ENCODE assay signal across 12 cellular contexts in the genomic region with DNA sequence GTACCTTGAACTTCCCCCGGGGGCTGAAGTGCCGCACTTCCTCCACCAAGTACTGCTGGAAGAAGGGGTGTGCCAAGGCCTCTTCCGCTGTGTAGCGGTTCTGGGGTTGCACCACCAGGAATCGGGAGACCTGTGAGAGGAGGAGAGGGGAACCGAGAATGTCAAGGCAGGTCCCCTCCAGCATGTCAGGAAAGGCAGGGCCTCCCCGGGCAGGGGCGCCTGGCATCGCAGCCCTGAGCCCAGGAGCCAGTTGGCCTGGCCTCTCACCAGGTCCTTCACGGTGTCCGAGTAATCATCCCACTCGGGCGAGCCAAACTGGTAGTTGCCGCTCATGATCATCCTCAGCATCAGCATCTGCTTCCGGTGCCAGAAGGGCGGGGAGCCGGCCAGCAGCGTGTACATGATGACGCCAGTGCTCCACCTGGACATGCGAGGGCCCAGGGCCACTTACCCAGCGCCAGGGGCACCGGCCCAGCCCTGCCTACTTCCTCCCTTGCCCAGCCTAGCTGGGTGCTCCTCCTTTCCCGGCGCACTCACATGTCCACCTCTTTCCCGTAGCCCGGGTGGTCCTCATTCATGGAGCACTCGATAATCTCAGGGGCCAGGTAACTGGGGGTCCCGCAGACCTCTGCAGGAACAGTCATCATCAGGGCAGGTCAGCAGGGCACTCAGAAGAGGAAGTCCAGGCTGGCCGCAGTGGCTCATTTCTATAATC.
"Had no signal": no experiment of that assay in that cellular context is flagged by ENCODE, and none has a peak within 500 bp of the region (broad histone marks: within the 10 kb centered on the region; RNA-seq: fewer than 3 reads in every experiment).

No MANE protein-coding gene starts in this region.

- H3K4me1 Mint-ChIP-seq: activated CD4-positive, alpha-beta T cell treated with anti-CD3 and anti-CD28 coated beads, Interleukin-2, amount 10 ng/mL, durations not matched to agents 7 days and 5 days; mesothelial cell of epicardium had no signal

- H3K4me1 ChIP-seq: foreskin keratinocyte had no signal

- H3K4me3 ChIP-seq: coronary artery, lung, upper lobe of left lung had no signal

- H3K27ac Mint-ChIP-seq: activated CD4-positive, alpha-beta T cell treated with anti-CD3 and anti-CD28 coated beads, Interleukin-2, amount 10 ng/mL, durations not matched to agents 7 days and 5 days; mesothelial cell of epicardium had no signal

- H3K9me3 ChIP-seq: upper lobe of left lung had no signal

- ATAC-seq: foreskin keratinocyte had no signal

- DNase-seq: activated CD4-positive, alpha-beta T cell treated with anti-CD3 and anti-CD28 coated beads, Interleukin-2, amount 10 ng/mL, durations not matched to agents 7 days and 5 days; activated CD8-positive, alpha-beta memory T cell treated with anti-CD3 and anti-CD28 coated beads, Interleukin-2, amount 50 U/mL, for 48 hours; activated naive CD4-positive, alpha-beta T cell; effector CD8-positive, alpha-beta T cell; foreskin keratinocyte; stimulated activated CD4-positive, alpha-beta T cell treated with anti-CD3 and anti-CD28 coated beads, Interleukin-2, amount 100 ng/mL, for 48 hours; stimulated activated naive CD4-positive, alpha-beta T cell had no signal

- H3K27ac ChIP-seq: foreskin keratinocyte, upper lobe of left lung had no signal

- H3K27me3 Mint-ChIP-seq: activated CD4-positive, alpha-beta T cell treated with anti-CD3 and anti-CD28 coated beads, Interleukin-2, amount 10 ng/mL, durations not matched to agents 7 days and 5 days had no signal

- H3K27me3 ChIP-seq: foreskin keratinocyte, upper lobe of left lung had no signal

- H3K9me3 Mint-ChIP-seq: activated CD4-positive, alpha-beta T cell treated with anti-CD3 and anti-CD28 coated beads, Interleukin-2, amount 10 ng/mL, durations not matched to agents 7 days and 5 days; mesothelial cell of epicardium had no signal

- H3K4me3 Mint-ChIP-seq: activated CD4-positive, alpha-beta T cell treated with anti-CD3 and anti-CD28 coated beads, Interleukin-2, amount 10 ng/mL, durations not matched to agents 7 days and 5 days; mesothelial cell of epicardium had no signal

- FAIRE-seq: TTC549 had no signal
